13 cellular contexts compared by ENCODE assay signal in genomic region chr20:46928580-46929132, GRCh38. TPM values are rescaled to one million over a fixed set of nuclear protein-coding genes. Genes with fewer than 3 reads are reported as not detected.
DNase-seq lines count a peak whose midpoint lies in the region; ATAC-seq and TF ChIP-seq lines count a peak whose summit lies in the region.
"Had no signal": no experiment of that assay in that cellular context is flagged by ENCODE, and none has a peak within 500 bp of the region (broad histone marks: within the 10 kb centered on the region; RNA-seq: fewer than 3 reads in every experiment).

No MANE protein-coding gene starts in this region.

- H3K4me1 ChIP-seq in left lung = no peaks in the 10 kb centered on the region
- H3K4me1 ChIP-seq: spleen had no signal

- DNase-seq in EL = peak; percentile 25
- peak; percentile 26 for DNase-seq in astrocyte of the spinal cord (ENCODE audit: low read depth, low spot score)
- DNase-seq in head of caudate nucleus = peak in 41 of 42 donors; percentile 3 to 69 (median 40)
- DNase-seq in sciatic nerve (ENCODE audit: low spot score) = no peak
- no peak for DNase-seq in left lung
- no peak for DNase-seq in CD1c-positive myeloid dendritic cell (ENCODE audit: extremely low spot score)
- no peak for DNase-seq in KBM-7
- DNase-seq: SK-N-SH, spleen had no signal

- no peaks in the 10 kb centered on the region for H3K36me3 Mint-ChIP-seq in stimulated activated memory B cell treated with anti-CD40 and anti-IgM and Interleukin-4, amounts not matched to agents 10 μg/mL and 1 μg/mL and 100 μg/mL, for 72 hours
- H3K36me3 Mint-ChIP-seq: activated naive CD8-positive, alpha-beta T cell; stimulated activated effector memory CD8-positive, alpha-beta T cell treated with anti-CD3 and anti-CD28 coated beads, Interleukin-12 subunit alpha, Interleukin-12 subunit beta, amount 100 ng/mL, for 72 hours had no signal

- H3K9me3 Mint-ChIP-seq in stimulated activated memory B cell treated with anti-CD40 and anti-IgM and Interleukin-4, amounts not matched to agents 10 μg/mL and 1 μg/mL and 100 μg/mL, for 72 hours = no peaks in the 10 kb centered on the region
- H3K9me3 Mint-ChIP-seq: stimulated activated effector memory CD8-positive, alpha-beta T cell treated with anti-CD3 and anti-CD28 coated beads, Interleukin-12 subunit alpha, Interleukin-12 subunit beta, amount 100 ng/mL, for 72 hours had no signal

- TF ChIP-seq CTCF in astrocyte of the spinal cord (IDR thresholded peaks at IDR 0.05; ENCODE audit: low read depth, low read length) (no peak), left lung (IDR thresholded peaks at IDR 0.05) (no peak)

- intact Hi-C loops in head of caudate nucleus (cut with DNase I) (no loop called here), sciatic nerve (cut with DNase I) (no loop called here), left lung (cut with DNase I) (no loop called here)

- H3K27ac Mint-ChIP-seq in stimulated activated memory B cell treated with anti-CD40 and anti-IgM and Interleukin-4, amounts not matched to agents 10 μg/mL and 1 μg/mL and 100 μg/mL, for 72 hours = no peak overlapping the region
- H3K27ac Mint-ChIP-seq: activated naive CD8-positive, alpha-beta T cell; stimulated activated effector memory CD8-positive, alpha-beta T cell treated with anti-CD3 and anti-CD28 coated beads, Interleukin-12 subunit alpha, Interleukin-12 subunit beta, amount 100 ng/mL, for 72 hours had no signal

- H3K27ac ChIP-seq in left lung = no peak overlapping the region
- H3K27ac ChIP-seq: KMS-11, spleen had no signal

- H3K27me3 Mint-ChIP-seq in stimulated activated memory B cell treated with anti-CD40 and anti-IgM and Interleukin-4, amounts not matched to agents 10 μg/mL and 1 μg/mL and 100 μg/mL, for 72 hours = peaks cover 22% of the 10 kb centered on the region

- no peak overlapping the region for H3K4me3 Mint-ChIP-seq in stimulated activated memory B cell treated with anti-CD40 and anti-IgM and Interleukin-4, amounts not matched to agents 10 μg/mL and 1 μg/mL and 100 μg/mL, for 72 hours
- H3K4me3 Mint-ChIP-seq: activated naive CD8-positive, alpha-beta T cell; stimulated activated effector memory CD8-positive, alpha-beta T cell treated with anti-CD3 and anti-CD28 coated beads, Interleukin-12 subunit alpha, Interleukin-12 subunit beta, amount 100 ng/mL, for 72 hours had no signal

- in situ Hi-C loops in astrocyte of the spinal cord (cut with HindIII; ENCODE audit: low sequenced_read_pairs) = no loop called here
- in situ Hi-C loops in KBM-7 (cut with MboI; ENCODE audit: low pct_unique_long_range_greater_than_20kb, low sequenced_read_pairs) = no loop called here

- H3K4me1 Mint-ChIP-seq in stimulated activated memory B cell treated with anti-CD40 and anti-IgM and Interleukin-4, amounts not matched to agents 10 μg/mL and 1 μg/mL and 100 μg/mL, for 72 hours = no peaks in the 10 kb centered on the region
- H3K4me1 Mint-ChIP-seq: stimulated activated effector memory CD8-positive, alpha-beta T cell treated with anti-CD3 and anti-CD28 coated beads, Interleukin-12 subunit alpha, Interleukin-12 subunit beta, amount 100 ng/mL, for 72 hours had no signal

- H3K4me3 ChIP-seq in astrocyte of the spinal cord (ENCODE audit: low read depth, low read length) (no peak overlapping the region), left lung (no peak overlapping the region)
- H3K4me3 ChIP-seq: spleen had no signal

- no peaks in the 10 kb centered on the region for H3K36me3 ChIP-seq in left lung
- H3K36me3 ChIP-seq: spleen had no signal

- peaks cover 0 to 57% of the 10 kb centered on the region in 2 donors for H3K27me3 ChIP-seq in left lung

- ATAC-seq in sciatic nerve (peak; percentile 79), left lung (no peak)
- ATAC-seq in stimulated activated memory B cell treated with anti-CD40 and anti-IgM and Interleukin-4, amounts not matched to agents 10 μg/mL and 1 μg/mL and 100 μg/mL, for 72 hours = no peak
- ATAC-seq: stimulated activated effector memory CD8-positive, alpha-beta T cell treated with anti-CD3 and anti-CD28 coated beads, Interleukin-12 subunit alpha, Interleukin-12 subunit beta, amount 100 ng/mL, for 72 hours had no signal

- H3K9me3 ChIP-seq in left lung = no peaks in the 10 kb centered on the region
- H3K9me3 ChIP-seq: SK-N-SH had no signal

RNA-seq across cellular contexts. Expression of gene EYA2, which starts 34.0 kb away (rescaled TPM):
- total RNA-seq in sciatic nerve (24.4 TPM), left lung (1 to 10 TPM in 1 of 2 donors, under 1 TPM in 1; 0.82 to 1.9 TPM)

Comparison
In these comparisons a context has a peak if more than half of its experiments do, and no peak if none do; other contexts are left out.
1. DNase-seq: peak in EL (single experiment), astrocyte of the spinal cord (single experiment) and head of caudate nucleus (41 of 42); none in sciatic nerve (single experiment), left lung (0 of 2), CD1c-positive myeloid dendritic cell (single experiment) and KBM-7 (single experiment).